23 cellular contexts compared by ENCODE assay signal in the genomic region with DNA sequence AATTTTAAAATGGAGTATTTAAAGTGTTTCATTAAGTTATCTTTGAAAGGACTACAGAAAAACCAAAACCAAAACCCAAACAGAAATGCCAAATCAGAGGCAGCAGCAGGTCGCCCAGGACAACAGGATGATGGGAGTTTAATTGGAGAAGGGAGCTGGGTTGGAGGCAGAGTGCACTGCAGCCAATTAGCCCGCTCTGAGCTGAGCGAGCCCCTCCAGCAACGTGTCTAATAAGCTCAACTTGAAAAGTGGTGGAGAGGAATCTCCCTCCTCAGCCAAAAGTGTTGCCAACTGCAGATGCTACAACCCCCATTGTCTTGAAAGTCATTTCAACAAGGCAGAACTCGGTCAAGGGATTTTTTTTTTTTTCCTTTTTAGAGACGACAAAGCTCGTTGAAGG.
"Had no signal": no experiment of that assay in that cellular context is flagged by ENCODE, and none has a peak within 500 bp of the region (broad histone marks: within the 10 kb centered on the region; RNA-seq: fewer than 3 reads in every experiment).

No MANE protein-coding gene starts in this region.

- ATAC-seq: activated CD4-positive, alpha-beta T cell treated with anti-CD3 and anti-CD28 coated beads for 36 hours; gastrocnemius medialis; left ventricle myocardium superior; natural killer cell; sciatic nerve; stimulated activated naive B cell treated with anti-CD40 and anti-IgM and Interleukin-4, amounts not matched to agents 10 μg/mL and 1 μg/mL and 100 μg/mL, for 72 hours had no signal

- H3K4me1 Mint-ChIP-seq: activated B cell treated with CpG ODN at 0.5 μM for 24 hours; activated CD4-positive, alpha-beta T cell treated with anti-CD3 and anti-CD28 coated beads for 36 hours; activated naive CD8-positive, alpha-beta T cell treated with anti-CD3 and anti-CD28 coated beads for 36 hours; central memory CD8-positive, alpha-beta T cell; natural killer cell; stimulated activated naive B cell treated with anti-CD40 and anti-IgM and Interleukin-4, amounts not matched to agents 10 μg/mL and 1 μg/mL and 100 μg/mL, for 72 hours had no signal

- H3K36me3 Mint-ChIP-seq: activated naive CD8-positive, alpha-beta T cell treated with anti-CD3 and anti-CD28 coated beads for 36 hours; natural killer cell; stimulated activated naive B cell treated with anti-CD40 and anti-IgM and Interleukin-4, amounts not matched to agents 10 μg/mL and 1 μg/mL and 100 μg/mL, for 72 hours had no signal

- DNase-seq: activated B cell treated with CpG ODN at 0.5 μM for 24 hours; activated CD4-positive, alpha-beta T cell treated with anti-CD3 and anti-CD28 coated beads for 36 hours; activated CD4-positive, alpha-beta T cell treated with anti-CD3 and anti-CD28 coated beads, Interleukin-2, amount 50 U/mL, for 4 hours; activated CD8-positive, alpha-beta memory T cell treated with anti-CD3 and anti-CD28 coated beads for 24 hours; activated CD8-positive, alpha-beta memory T cell treated with anti-CD3 and anti-CD28 coated beads, Interleukin-2, amount 50 U/mL, for 4 hours; activated naive CD4-positive, alpha-beta T cell; activated naive CD8-positive, alpha-beta T cell treated with anti-CD3 and anti-CD28 coated beads for 36 hours; activated T-cell treated with anti-CD3 and anti-CD28 coated beads, Interleukin-2, amount 50 U/mL, for 24 hours; effector memory CD4-positive, alpha-beta T cell; gastrocnemius medialis; left ventricle myocardium superior; mammary epithelial cell; natural killer cell; stimulated activated CD4-positive, alpha-beta T cell treated with anti-CD3 and anti-CD28 coated beads, Interleukin-15, amount 100 ng/mL, for 24 hours; stimulated activated naive B cell treated with anti-CD40 and anti-IgM and Interleukin-4, amounts not matched to agents 10 μg/mL and 1 μg/mL and 100 μg/mL, for 72 hours; T-helper 9 cell; testis; trophoblast cell; uterus had no signal

- H3K4me3 Mint-ChIP-seq: activated B cell treated with CpG ODN at 0.5 μM for 24 hours; activated CD4-positive, alpha-beta T cell treated with anti-CD3 and anti-CD28 coated beads for 36 hours; activated naive CD8-positive, alpha-beta T cell treated with anti-CD3 and anti-CD28 coated beads for 36 hours; activated T-cell treated with anti-CD3 and anti-CD28 coated beads, Interleukin-2, amount 50 U/mL, for 24 hours; central memory CD8-positive, alpha-beta T cell; mesothelial cell of epicardium; natural killer cell; stimulated activated naive B cell treated with anti-CD40 and anti-IgM and Interleukin-4, amounts not matched to agents 10 μg/mL and 1 μg/mL and 100 μg/mL, for 72 hours had no signal

- H3K27ac Mint-ChIP-seq: activated B cell treated with CpG ODN at 0.5 μM for 24 hours; activated CD4-positive, alpha-beta T cell treated with anti-CD3 and anti-CD28 coated beads for 36 hours; activated naive CD8-positive, alpha-beta T cell treated with anti-CD3 and anti-CD28 coated beads for 36 hours; activated T-cell treated with anti-CD3 and anti-CD28 coated beads, Interleukin-2, amount 50 U/mL, for 24 hours; activated T-helper 2 cell treated with anti-CD3 and anti-CD28 coated beads, Interferon-gamma antibody, Interleukin-2, Interleukin-4, amounts not matched to agents 10 μg/mL and 5 μg/mL and 100 μg/mL, durations not matched to agents 14 hours and 24 hours and 36 hours; natural killer cell; stimulated activated naive B cell treated with anti-CD40 and anti-IgM and Interleukin-4, amounts not matched to agents 10 μg/mL and 1 μg/mL and 100 μg/mL, for 72 hours had no signal

- H3K9me3 Mint-ChIP-seq: activated B cell treated with CpG ODN at 0.5 μM for 24 hours; activated naive CD8-positive, alpha-beta T cell treated with anti-CD3 and anti-CD28 coated beads for 36 hours; activated T-cell treated with anti-CD3 and anti-CD28 coated beads, Interleukin-2, amount 50 U/mL, for 24 hours; activated T-helper 2 cell treated with anti-CD3 and anti-CD28 coated beads, Interferon-gamma antibody, Interleukin-2, Interleukin-4, amounts not matched to agents 10 μg/mL and 5 μg/mL and 100 μg/mL, durations not matched to agents 14 hours and 24 hours and 36 hours; central memory CD8-positive, alpha-beta T cell; mesothelial cell of epicardium; natural killer cell; stimulated activated naive B cell treated with anti-CD40 and anti-IgM and Interleukin-4, amounts not matched to agents 10 μg/mL and 1 μg/mL and 100 μg/mL, for 72 hours had no signal

- H3K27me3 Mint-ChIP-seq: activated B cell treated with CpG ODN at 0.5 μM for 24 hours; activated naive CD8-positive, alpha-beta T cell treated with anti-CD3 and anti-CD28 coated beads for 36 hours; activated T-cell treated with anti-CD3 and anti-CD28 coated beads, Interleukin-2, amount 50 U/mL, for 24 hours; central memory CD8-positive, alpha-beta T cell; stimulated activated naive B cell treated with anti-CD40 and anti-IgM and Interleukin-4, amounts not matched to agents 10 μg/mL and 1 μg/mL and 100 μg/mL, for 72 hours had no signal
